30 cellular contexts compared by ENCODE assay signal in genomic region chr7:81791578-81792524, GRCh38. TPM values are rescaled to one million over a fixed set of nuclear protein-coding genes. Genes with fewer than 3 reads are reported as not detected.
DNase-seq lines count a peak whose midpoint lies in the region; ATAC-seq, FAIRE-seq and TF ChIP-seq lines count a peak whose summit lies in the region.
"Had no signal": no experiment of that assay in that cellular context is flagged by ENCODE, and none has a peak within 500 bp of the region (broad histone marks: within the 10 kb centered on the region; RNA-seq: fewer than 3 reads in every experiment).

No MANE protein-coding gene starts in this region.

- no TSS peak for BruUV-seq in GM12878 (replicated peaks; lab: Mats Ljungman, UMichigan)

- H3K36me3 Mint-ChIP-seq in activated T-cell treated with anti-CD3 and anti-CD28 coated beads, Interleukin-2, amount 50 U/mL, for 4 hours (ENCODE audit: insufficient read depth) = no peaks in the 10 kb centered on the region
- H3K36me3 Mint-ChIP-seq: CD4-positive, alpha-beta memory T cell; immature natural killer cell had no signal

- 34% methylated on average over 12 of the region's 12 CpGs for whole genome bisulfite sequencing in GM12878 (ENCODE audit: insufficient coverage, insufficient replicate concordance, low lambda C conversion rate, missing lambda C conversion rate)
- 87 to 90% methylated on average over 12 of the region's 12 CpGs for WGBS in lower leg skin, 2 donors

- H3K4me1 ChIP-seq in KMS-11 (ENCODE audit: low read depth, poor library complexity, severe bottlenecking) (peaks cover 97% of the 10 kb centered on the region), GM12878 (ENCODE audit: control insufficient read depth, insufficient read depth, low read length) (no peaks in the 10 kb centered on the region), thoracic aorta (ENCODE audit: control insufficient read depth in 1 of 2, low read depth in 2 of 2) (peaks cover 13 to 27% of the 10 kb centered on the region in 2 donors)
- H3K4me1 ChIP-seq: sigmoid colon had no signal

- no peaks in the 10 kb centered on the region for H3K4me1 Mint-ChIP-seq in activated T-cell treated with anti-CD3 and anti-CD28 coated beads, Interleukin-2, amount 50 U/mL, for 4 hours (ENCODE audit: low read depth)
- H3K4me1 Mint-ChIP-seq: CD4-positive, alpha-beta memory T cell; immature natural killer cell; stimulated activated naive CD8-positive, alpha-beta T cell treated with anti-CD3 and anti-CD28 coated beads, Interleukin-15, amount 100 ng/mL, for 72 hours had no signal

- H3K36me3 ChIP-seq in KMS-11 (ENCODE audit: insufficient read depth) = no peaks in the 10 kb centered on the region
- no peaks in the 10 kb centered on the region for H3K36me3 ChIP-seq in GM12878 (ENCODE audit: control insufficient read depth in 2 of 2, insufficient read depth in 2 of 2, low read length in 1 of 2)
- no peaks in the 10 kb centered on the region for H3K36me3 ChIP-seq in thoracic aorta
- H3K36me3 ChIP-seq: sigmoid colon, transverse colon had no signal

- no peaks in the 10 kb centered on the region for H3K9me3 ChIP-seq in GM12878 (replicated peaks; ENCODE audit: control insufficient read depth, insufficient read depth, low read length)
- H3K9me3 ChIP-seq in thoracic aorta = no peaks in the 10 kb centered on the region
- H3K9me3 ChIP-seq: sigmoid colon, transverse colon had no signal

- H3K9me3 Mint-ChIP-seq in activated T-cell treated with anti-CD3 and anti-CD28 coated beads, Interleukin-2, amount 50 U/mL, for 4 hours = peaks cover 6% of the 10 kb centered on the region

- H3K27me3 Mint-ChIP-seq in activated T-cell treated with anti-CD3 and anti-CD28 coated beads, Interleukin-2, amount 50 U/mL, for 4 hours (ENCODE audit: low read depth) = no peaks in the 10 kb centered on the region
- H3K27me3 Mint-ChIP-seq: CD4-positive, alpha-beta memory T cell; progenitor cell of endocrine pancreas; stimulated activated naive CD8-positive, alpha-beta T cell treated with anti-CD3 and anti-CD28 coated beads, Interleukin-15, amount 100 ng/mL, for 72 hours had no signal

- H2AFZ ChIP-seq in KMS-11 (ENCODE audit: low read depth) (0 out of 2 replicates have a peak overlapping the region, but pooled peaks have one; percentile 8), GM12878 (ENCODE audit: control insufficient read depth, low read depth, low read length) (no peak overlapping the region)
- H2AFZ ChIP-seq: hepatocyte had no signal

- peaks cover 91% of the 10 kb centered on the region for H3K79me2 ChIP-seq in KMS-11 (ENCODE audit: insufficient read depth, low read depth)
- no peaks in the 10 kb centered on the region for H3K79me2 ChIP-seq in GM12878 (ENCODE audit: control insufficient read depth, insufficient read depth, low read length)
- H3K79me2 ChIP-seq: hepatocyte had no signal

- no peak for TF ChIP-seq CTCF in KMS-11 (conservative IDR thresholded peaks at IDR 0.05; ENCODE audit: low read depth, low read length)
- TF ChIP-seq CTCF in GM12878 (IDR thresholded peaks at IDR 0.05 in 2 of 3, conservative IDR thresholded peaks at IDR 0.05 in 1 of 3; ENCODE audit: control insufficient read depth in 2 of 3, extremely low read depth in 1 of 3, insufficient read depth in 1 of 3, low read depth in 3 of 3, low read length in 3 of 3) = no peak
- no peak for TF ChIP-seq CTCF in thoracic aorta (IDR thresholded peaks at IDR 0.05)
- TF ChIP-seq CTCF in lower leg skin (IDR thresholded peaks at IDR 0.05) = no peak

- intact Hi-C loops in GM12878 (cut with micrococcal nuclease; ENCODE audit: unreplicated experiment) (loop anchor here (5.0 kb wide), 1 partner anchor 80 kb away; no protein-coding TSS in a partner anchor), lower leg skin (cut with DNase I; ENCODE audit: low total_unique reads) (no loop called here)

- ATAC-seq in GM19351 (IDR thresholded peaks at IDR 0.05; ENCODE audit: unreplicated experiment) = peak; percentile 72
- ATAC-seq in GM12878 = peak; percentile 88
- ATAC-seq in thoracic aorta (ENCODE audit: insufficient number of reproducible peaks, low FRiP score, low read depth) = no peak
- no peak for ATAC-seq in activated T-cell treated with anti-CD3 and anti-CD28 coated beads, Interleukin-2, amount 50 U/mL, for 4 hours
- ATAC-seq: Right ventricle myocardium inferior; stimulated activated naive CD8-positive, alpha-beta T cell treated with anti-CD3 and anti-CD28 coated beads, Interleukin-15, amount 100 ng/mL, for 72 hours had no signal

- H3K27ac ChIP-seq in KMS-11 = peak overlapping the region; percentile 92
- no peak overlapping the region for H3K27ac ChIP-seq in GM12878 (ENCODE audit: control insufficient read depth, insufficient read depth)
- no peak overlapping the region for H3K27ac ChIP-seq in thoracic aorta
- H3K27ac ChIP-seq: hepatocyte, transverse colon had no signal

- TF ChIP-seq EP300 in GM12878 (IDR thresholded peaks at IDR 0.05; ENCODE audit: borderline replicate concordance in 1 of 2, control insufficient read depth in 1 of 2, low read depth in 2 of 2, low read length in 2 of 2) = no peak

- no peak for TF ChIP-seq RAD21 in GM12878 (IDR thresholded peaks at IDR 0.05; ENCODE audit: insufficient read depth, low read depth, low read length)

- POLR2A ChIA-PET in GM12878 (lab: Charles Lee) = no interaction called here

- no peak for FAIRE-seq in GM12878 (lab: Jason Lieb, UNC)
- FAIRE-seq: colon had no signal

- no peak for TF ChIP-seq POLR2A in GM12878 (IDR thresholded peaks at IDR 0.05; ENCODE audit: low read depth, low read length)
- no peak for TF ChIP-seq POLR2A in lower leg skin (IDR thresholded peaks at IDR 0.05)

- H3K4me3 Mint-ChIP-seq in activated T-cell treated with anti-CD3 and anti-CD28 coated beads, Interleukin-2, amount 50 U/mL, for 4 hours = no peak overlapping the region
- H3K4me3 Mint-ChIP-seq: activated naive CD4-positive, alpha-beta T cell treated with anti-CD3 and anti-CD28 coated beads for 36 hours; CD4-positive, alpha-beta memory T cell; immature natural killer cell; stimulated activated naive CD8-positive, alpha-beta T cell treated with anti-CD3 and anti-CD28 coated beads, Interleukin-15, amount 100 ng/mL, for 72 hours had no signal

- H4K20me1 ChIP-seq in KMS-11 (ENCODE audit: insufficient read depth) (no peaks in the 10 kb centered on the region), GM12878 (ENCODE audit: control insufficient read depth, insufficient read depth) (no peaks in the 10 kb centered on the region)

- in situ Hi-C loops in GM12878 (cut with MboI) = no loop called here

- no peaks in the 10 kb centered on the region for H3K27me3 ChIP-seq in KMS-11 (ENCODE audit: insufficient read depth, low read depth)
- no peaks in the 10 kb centered on the region for H3K27me3 ChIP-seq in GM12878 (replicated peaks in 1 of 2; ENCODE audit: control insufficient read depth in 2 of 2, insufficient read depth in 2 of 2, low read length in 1 of 2)
- H3K27me3 ChIP-seq in thoracic aorta (replicated peaks; ENCODE audit: insufficient read depth) = no peaks in the 10 kb centered on the region
- H3K27me3 ChIP-seq: hepatocyte, sigmoid colon, transverse colon had no signal

- SMC1A ChIA-PET in GM12878 (lab: Charles Lee; ENCODE audit: uncharacterized antibody, unreplicated experiment) = interaction anchor here (0.9 to 1.3 kb wide), 2 partner anchors 9 to 21 kb away, joined by 3 to 5 read pairs; partner anchors contain the start of gene HGF

- peak overlapping the region; percentile 92 for H3K9ac ChIP-seq in KMS-11
- no peak overlapping the region for H3K9ac ChIP-seq in GM12878 (ENCODE audit: control insufficient read depth, insufficient read depth, low read length)

- H3K4me2 ChIP-seq in KMS-11 (peak overlapping the region; percentile 93), GM12878 (ENCODE audit: control insufficient read depth, insufficient read depth) (no peak overlapping the region)
- H3K4me2 ChIP-seq: hepatocyte had no signal

- CTCF ChIA-PET in GM12878 (lab: Yijun Ruan, JAX) = no interaction called here

- RAD21 ChIA-PET in GM12878 (lab: Charles Lee; ENCODE audit: unreplicated experiment) = no interaction called here

- no peak overlapping the region for H3K4me3 ChIP-seq in KMS-11 (IDR thresholded peaks at IDR 0.05; ENCODE audit: insufficient read depth, low read depth, low read length)
- no peak overlapping the region for H3K4me3 ChIP-seq in GM12878
- H3K4me3 ChIP-seq in thoracic aorta = peak overlapping the region; percentile 4
- no peak overlapping the region for H3K4me3 ChIP-seq in lower leg skin (ENCODE audit: low read depth, poor library complexity, severe bottlenecking)
- H3K4me3 ChIP-seq: hepatocyte, sigmoid colon, transverse colon had no signal

- DNase-seq in GM12878 (ENCODE audit: low read depth, low spot score) = no peak
- DNase-seq in thoracic aorta (ENCODE audit: low spot score) = no peak
- no peak for DNase-seq in activated T-cell treated with anti-CD3 and anti-CD28 coated beads, Interleukin-2, amount 50 U/mL, for 4 hours
- DNase-seq in activated CD4-positive, CD25-positive, alpha-beta regulatory T cell (lab: John Stamatoyannopoulos, UW) = no peak
- DNase-seq in lower leg skin (ENCODE audit: low spot score in 2 of 2) = no peak
- DNase-seq: activated CD4-positive, alpha-beta T cell treated with anti-CD3 and anti-CD28 coated beads for 4 hours; activated naive CD4-positive, alpha-beta T cell treated with anti-CD3 and anti-CD28 coated beads for 36 hours; activated T-cell treated with anti-CD3 and anti-CD28 coated beads, Interleukin-2, amount 50 U/mL, for 48 hours; CD4-positive, alpha-beta memory T cell; DMS 273 treated with DMSO at 0.1 percent for 48 hours; effector CD8-positive, alpha-beta T cell; foreskin melanocyte; GOT3; immature natural killer cell; NCI-H1105; NCI-H2029 treated with DMSO at 0.1 percent for 48 hours; NCI-H2227 treated with DMSO at 0.1 percent for 48 hours; NCI-H748 treated with DMSO at 0.1 percent for 48 hours; sigmoid colon; stimulated activated CD4-positive, alpha-beta T cell treated with anti-CD3 and anti-CD28 coated beads, Interleukin-15, amount 100 ng/mL, for 24 hours; stimulated activated naive CD8-positive, alpha-beta T cell treated with anti-CD3 and anti-CD28 coated beads, Interleukin-15, amount 100 ng/mL, for 72 hours; transverse colon had no signal

RNA-seq across cellular contexts. Expression of gene HGF, which starts 22.0 kb away (rescaled TPM):
- total RNA-seq in GM12878 (2013; cell fraction: nucleolus; rRNA removed) = 0.44 and 0.96 TPM in 2 replicates
- total RNA-seq in GM12878 (2014; rRNA removed) (0.96 and 0.98 TPM in 2 replicates), GM12878 (2014; rRNA removed; fragmentation: Illumina TruSeq; extraction: Trizol) (1.1 and 1.5 TPM in 2 replicates), GM12878 (2021) (1.2 and 1.5 TPM in 2 replicates), thoracic aorta (10 to 100 TPM; 12.6 to 35.7 TPM), lower leg skin (1 to 10 TPM in 3 of 4 donors, under 1 TPM in 1; 0.91 to 1.5 (median 1.3) TPM)
- 0.63 TPM for polyA plus RNA-seq in GM12878 (2011; ENCODE audit: low read depth)
- polyA plus RNA-seq in GM12878 (2011; rRNA removed) (0.10 TPM in 1 of 2 replicates, not detected in the other), GM12878 (2014; fragmentation: Illumina TruSeq; extraction: Trizol) (1.0 and 2.4 TPM in 2 replicates), GM12878 (2014; fragmentation: Nextera tagmentation; extraction: Ambion mirVana) (1 to 10 TPM; 1.4 to 1.7 TPM), GM12878 (2014; rRNA removed) (0.41 TPM in 2 replicates), GM12878 (2016; fragmentation: Nextera tagmentation; extraction: Ambion mirVana) (under 1 TPM; 0.13 to 0.80 TPM)
- 0.10 TPM in 1 of 2 replicates, not detected in the other for polyA plus RNA-seq in GM12878 (2011; cell fraction: cytosol; rRNA removed)
- polyA plus RNA-seq in GM12878 (2011; cell fraction: nucleus; rRNA removed) = 0.25 TPM in 1 of 2 replicates, not detected in the other
- 0.51 and 0.65 TPM in 2 replicates for polyA plus RNA-seq in GM12878 (2012)
- not detected in 2 replicates for polyA minus RNA-seq in GM12878 (2011; rRNA and poly(A)+ RNA removed)
- not detected in 2 replicates for polyA minus RNA-seq in GM12878 (2011; cell fraction: cytosol; rRNA and poly(A)+ RNA removed)
- polyA minus RNA-seq in GM12878 (2011; cell fraction: nucleus; rRNA and poly(A)+ RNA removed) = 0.19 TPM in 1 of 2 replicates, not detected in the other
- total RNA-seq in activated T-cell treated with anti-CD3 and anti-CD28 coated beads, Interleukin-2, amount 50 U/mL, for 4 hours = under 1 TPM in 1 of 3 donors, not detected in 2; 0.16 TPM
- total RNA-seq: activated naive CD4-positive, alpha-beta T cell treated with anti-CD3 and anti-CD28 coated beads for 36 hours; CD4-positive, alpha-beta memory T cell; epithelial cell of proximal tubule; progenitor cell of endocrine pancreas had no signal
- polyA plus RNA-seq: CD4-positive, alpha-beta memory T cell; immature natural killer cell; neural cell had no signal

Comparison
In these comparisons a context has a peak if more than half of its experiments do, and no peak if none do; other contexts are left out.
1. ATAC-seq: peak in GM19351 (single experiment) and GM12878 (single experiment); none in thoracic aorta (single experiment) and activated T-cell treated with anti-CD3 and anti-CD28 coated beads, Interleukin-2, amount 50 U/mL, for 4 hours (0 of 2).
2. RNA of gene HGF, which starts 22.0 kb away (total RNA-seq): 12.6 to 35.7 TPM in thoracic aorta; 0.91 to 1.5 TPM in lower leg skin, 0.44 to 1.5 TPM in GM12878 and 0.16 TPM in activated T-cell treated with anti-CD3 and anti-CD28 coated beads, Interleukin-2, amount 50 U/mL, for 4 hours; every median in the first group is over 4 times any median in the second.